1 cellular context compared by ENCODE assay signal in the genomic region with DNA sequence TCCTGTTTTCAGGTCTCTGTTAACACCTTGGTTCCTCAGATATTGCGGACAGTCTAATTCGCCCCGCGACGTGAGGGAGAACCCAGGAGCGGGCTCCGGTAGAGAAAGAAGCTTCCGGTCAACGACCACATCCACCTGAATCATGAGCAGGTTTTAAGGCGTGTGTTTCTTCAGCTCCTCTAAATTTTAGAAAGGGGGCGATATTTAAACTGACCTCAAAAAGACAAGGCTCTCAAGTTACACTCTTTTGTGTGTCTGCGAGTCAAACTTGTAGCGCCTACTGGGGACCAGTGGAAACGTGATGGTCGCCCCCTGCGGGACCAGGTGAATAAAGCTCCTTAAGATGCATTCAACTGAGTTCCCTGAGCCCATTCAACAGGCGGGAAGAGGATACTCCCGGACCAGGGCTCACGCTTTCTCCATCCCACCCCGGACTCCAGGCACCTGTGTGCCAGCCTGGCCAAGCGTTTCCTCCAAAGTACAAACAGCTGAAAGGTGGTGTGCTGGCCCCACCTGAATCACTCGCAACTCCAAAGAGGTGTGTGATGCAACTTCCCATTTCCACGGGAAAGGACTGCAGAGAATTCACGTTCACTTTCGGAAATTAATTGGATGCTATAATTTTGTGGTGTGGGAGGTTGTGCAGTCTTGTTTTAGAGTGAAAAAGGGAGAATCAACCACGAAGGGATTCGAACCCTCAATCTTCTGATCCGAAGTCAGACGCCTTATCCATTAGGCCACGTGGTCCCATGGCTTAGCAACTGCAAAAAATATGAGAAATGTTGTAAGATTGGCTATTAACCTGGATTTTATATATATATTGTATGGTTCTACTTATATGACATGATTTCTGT.
TF ChIP-seq lines count a peak whose summit lies in the region.

No MANE protein-coding gene starts in this region.

TF ChIP-seq in K562, 482 proteins besides CTCF, POLR2A, EP300 and RAD21 (continued from another document and continues in another):
- TF ChIP-seq, protein P1, sequence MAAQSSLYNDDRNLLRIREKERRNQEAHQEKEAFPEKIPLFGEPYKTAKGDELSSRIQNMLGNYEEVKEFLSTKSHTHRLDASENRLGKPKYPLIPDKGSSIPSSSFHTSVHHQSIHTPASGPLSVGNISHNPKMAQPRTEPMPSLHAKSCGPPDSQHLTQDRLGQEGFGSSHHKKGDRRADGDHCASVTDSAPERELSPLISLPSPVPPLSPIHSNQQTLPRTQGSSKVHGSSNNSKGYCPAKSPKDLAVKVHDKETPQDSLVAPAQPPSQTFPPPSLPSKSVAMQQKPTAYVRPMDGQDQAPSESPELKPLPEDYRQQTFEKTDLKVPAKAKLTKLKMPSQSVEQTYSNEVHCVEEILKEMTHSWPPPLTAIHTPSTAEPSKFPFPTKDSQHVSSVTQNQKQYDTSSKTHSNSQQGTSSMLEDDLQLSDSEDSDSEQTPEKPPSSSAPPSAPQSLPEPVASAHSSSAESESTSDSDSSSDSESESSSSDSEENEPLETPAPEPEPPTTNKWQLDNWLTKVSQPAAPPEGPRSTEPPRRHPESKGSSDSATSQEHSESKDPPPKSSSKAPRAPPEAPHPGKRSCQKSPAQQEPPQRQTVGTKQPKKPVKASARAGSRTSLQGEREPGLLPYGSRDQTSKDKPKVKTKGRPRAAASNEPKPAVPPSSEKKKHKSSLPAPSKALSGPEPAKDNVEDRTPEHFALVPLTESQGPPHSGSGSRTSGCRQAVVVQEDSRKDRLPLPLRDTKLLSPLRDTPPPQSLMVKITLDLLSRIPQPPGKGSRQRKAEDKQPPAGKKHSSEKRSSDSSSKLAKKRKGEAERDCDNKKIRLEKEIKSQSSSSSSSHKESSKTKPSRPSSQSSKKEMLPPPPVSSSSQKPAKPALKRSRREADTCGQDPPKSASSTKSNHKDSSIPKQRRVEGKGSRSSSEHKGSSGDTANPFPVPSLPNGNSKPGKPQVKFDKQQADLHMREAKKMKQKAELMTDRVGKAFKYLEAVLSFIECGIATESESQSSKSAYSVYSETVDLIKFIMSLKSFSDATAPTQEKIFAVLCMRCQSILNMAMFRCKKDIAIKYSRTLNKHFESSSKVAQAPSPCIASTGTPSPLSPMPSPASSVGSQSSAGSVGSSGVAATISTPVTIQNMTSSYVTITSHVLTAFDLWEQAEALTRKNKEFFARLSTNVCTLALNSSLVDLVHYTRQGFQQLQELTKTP (IDR thresholded peaks at IDR 0.05; ENCODE audit: low read depth in 1 of 2, partially characterized antibody in 2 of 2) = peak; percentile 63 to 82
- TF ChIP-seq NR1H2 (CRISPR knock-in tag; IDR thresholded peaks at IDR 0.05) = 0 out of 2 replicates have a peak, but pooled peaks have one; percentile 76
- TF ChIP-seq, protein P2, sequence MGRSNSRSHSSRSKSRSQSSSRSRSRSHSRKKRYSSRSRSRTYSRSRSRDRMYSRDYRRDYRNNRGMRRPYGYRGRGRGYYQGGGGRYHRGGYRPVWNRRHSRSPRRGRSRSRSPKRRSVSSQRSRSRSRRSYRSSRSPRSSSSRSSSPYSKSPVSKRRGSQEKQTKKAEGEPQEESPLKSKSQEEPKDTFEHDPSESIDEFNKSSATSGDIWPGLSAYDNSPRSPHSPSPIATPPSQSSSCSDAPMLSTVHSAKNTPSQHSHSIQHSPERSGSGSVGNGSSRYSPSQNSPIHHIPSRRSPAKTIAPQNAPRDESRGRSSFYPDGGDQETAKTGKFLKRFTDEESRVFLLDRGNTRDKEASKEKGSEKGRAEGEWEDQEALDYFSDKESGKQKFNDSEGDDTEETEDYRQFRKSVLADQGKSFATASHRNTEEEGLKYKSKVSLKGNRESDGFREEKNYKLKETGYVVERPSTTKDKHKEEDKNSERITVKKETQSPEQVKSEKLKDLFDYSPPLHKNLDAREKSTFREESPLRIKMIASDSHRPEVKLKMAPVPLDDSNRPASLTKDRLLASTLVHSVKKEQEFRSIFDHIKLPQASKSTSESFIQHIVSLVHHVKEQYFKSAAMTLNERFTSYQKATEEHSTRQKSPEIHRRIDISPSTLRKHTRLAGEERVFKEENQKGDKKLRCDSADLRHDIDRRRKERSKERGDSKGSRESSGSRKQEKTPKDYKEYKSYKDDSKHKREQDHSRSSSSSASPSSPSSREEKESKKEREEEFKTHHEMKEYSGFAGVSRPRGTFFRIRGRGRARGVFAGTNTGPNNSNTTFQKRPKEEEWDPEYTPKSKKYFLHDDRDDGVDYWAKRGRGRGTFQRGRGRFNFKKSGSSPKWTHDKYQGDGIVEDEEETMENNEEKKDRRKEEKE (IDR thresholded peaks at IDR 0.05; ENCODE audit: borderline replicate concordance in 1 of 2, control insufficient read depth in 1 of 2, low read depth in 2 of 2, low read length in 1 of 2) = peak in 1 of 2 experiments; percentile 94; a peak in 1 of 4 replicates
- TF ChIP-seq RBFOX2 (IDR thresholded peaks at IDR 0.05; ENCODE audit: low read depth, low read length) = peak; percentile 48; the same call in 1 of the 2 replicates
- TF ChIP-seq RBM25 (IDR thresholded peaks at IDR 0.05; ENCODE audit: low read depth, low read length, severe bottlenecking) = no peak
- 0 out of 2 replicates have a peak, but pooled peaks have one; percentile 21 for TF ChIP-seq ZFP91 (CRISPR knock-in tag; IDR thresholded peaks at IDR 0.05)
- TF ChIP-seq POLR3A (IDR thresholded peaks at IDR 0.05; ENCODE audit: borderline replicate concordance, extremely low read depth, insufficient read depth, insufficient read length) = peak; percentile 93
- TF ChIP-seq ZBTB17 (CRISPR knock-in tag; IDR thresholded peaks at IDR 0.05) = 0 out of 2 replicates have a peak, but pooled peaks have one; percentile 40
- TF ChIP-seq, protein P3, sequence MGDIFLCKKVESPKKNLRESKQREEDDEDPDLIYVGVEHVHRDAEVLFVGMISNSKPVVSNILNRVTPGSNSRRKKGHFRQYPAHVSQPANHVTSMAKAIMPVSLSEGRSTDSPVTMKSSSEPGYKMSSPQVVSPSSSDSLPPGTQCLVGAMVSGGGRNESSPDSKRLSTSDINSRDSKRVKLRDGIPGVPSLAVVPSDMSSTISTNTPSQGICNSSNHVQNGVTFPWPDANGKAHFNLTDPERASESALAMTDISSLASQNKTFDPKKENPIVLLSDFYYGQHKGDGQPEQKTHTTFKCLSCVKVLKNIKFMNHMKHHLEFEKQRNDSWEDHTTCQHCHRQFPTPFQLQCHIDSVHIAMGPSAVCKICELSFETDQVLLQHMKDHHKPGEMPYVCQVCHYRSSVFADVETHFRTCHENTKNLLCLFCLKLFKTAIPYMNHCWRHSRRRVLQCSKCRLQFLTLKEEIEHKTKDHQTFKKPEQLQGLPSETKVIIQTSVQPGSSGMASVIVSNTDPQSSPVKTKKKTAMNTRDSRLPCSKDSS (IDR thresholded peaks at IDR 0.05; ENCODE audit: low read depth, partially characterized antibody) = no peak
- no peak for TF ChIP-seq ZBTB34 (CRISPR knock-in tag; IDR thresholded peaks at IDR 0.05)
- TF ChIP-seq PCBP1 (IDR thresholded peaks at IDR 0.05; ENCODE audit: low read depth, low read length, poor library complexity, severe bottlenecking) = no peak
- no peak for TF ChIP-seq XRCC4 (IDR thresholded peaks at IDR 0.05; ENCODE audit: extremely low read depth, insufficient read depth, insufficient read length)
- TF ChIP-seq, protein P4, sequence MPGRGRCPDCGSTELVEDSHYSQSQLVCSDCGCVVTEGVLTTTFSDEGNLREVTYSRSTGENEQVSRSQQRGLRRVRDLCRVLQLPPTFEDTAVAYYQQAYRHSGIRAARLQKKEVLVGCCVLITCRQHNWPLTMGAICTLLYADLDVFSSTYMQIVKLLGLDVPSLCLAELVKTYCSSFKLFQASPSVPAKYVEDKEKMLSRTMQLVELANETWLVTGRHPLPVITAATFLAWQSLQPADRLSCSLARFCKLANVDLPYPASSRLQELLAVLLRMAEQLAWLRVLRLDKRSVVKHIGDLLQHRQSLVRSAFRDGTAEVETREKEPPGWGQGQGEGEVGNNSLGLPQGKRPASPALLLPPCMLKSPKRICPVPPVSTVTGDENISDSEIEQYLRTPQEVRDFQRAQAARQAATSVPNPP (IDR thresholded peaks at IDR 0.05; ENCODE audit: borderline replicate concordance, insufficient read depth, insufficient read length) = no peak
- TF ChIP-seq TEAD2 (tag; IDR thresholded peaks at IDR 0.05) = no peak
- TF ChIP-seq CTCFL (IDR thresholded peaks at IDR 0.05; ENCODE audit: borderline replicate concordance, insufficient read depth, low read depth, low read length, poor library complexity, severe bottlenecking) = peak; percentile 97
- TF ChIP-seq FOXP4 (CRISPR knock-in tag; IDR thresholded peaks at IDR 0.05; ENCODE audit: borderline replicate concordance) = no peak
- TF ChIP-seq, protein P5, sequence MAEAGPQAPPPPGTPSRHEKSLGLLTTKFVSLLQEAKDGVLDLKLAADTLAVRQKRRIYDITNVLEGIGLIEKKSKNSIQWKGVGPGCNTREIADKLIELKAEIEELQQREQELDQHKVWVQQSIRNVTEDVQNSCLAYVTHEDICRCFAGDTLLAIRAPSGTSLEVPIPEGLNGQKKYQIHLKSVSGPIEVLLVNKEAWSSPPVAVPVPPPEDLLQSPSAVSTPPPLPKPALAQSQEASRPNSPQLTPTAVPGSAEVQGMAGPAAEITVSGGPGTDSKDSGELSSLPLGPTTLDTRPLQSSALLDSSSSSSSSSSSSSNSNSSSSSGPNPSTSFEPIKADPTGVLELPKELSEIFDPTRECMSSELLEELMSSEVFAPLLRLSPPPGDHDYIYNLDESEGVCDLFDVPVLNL (CRISPR knock-in tag; IDR thresholded peaks at IDR 0.05; ENCODE audit: low read depth) = 0 out of 2 replicates have a peak, but pooled peaks have one; percentile 30
- TF ChIP-seq CTBP1 (IDR thresholded peaks at IDR 0.05; ENCODE audit: borderline replicate concordance) = peak; percentile 99
- TF ChIP-seq ZSCAN29 (IDR thresholded peaks at IDR 0.05) = peak; percentile 75
- 0 out of 2 replicates have a peak, but pooled peaks have one; percentile 24 for TF ChIP-seq ESRRB (CRISPR knock-in tag; IDR thresholded peaks at IDR 0.05; ENCODE audit: borderline replicate concordance)
- no peak for TF ChIP-seq COPS2 (conservative IDR thresholded peaks at IDR 0.05)
- no peak; the same call in 1 of the 2 replicates for TF ChIP-seq PML (IDR thresholded peaks at IDR 0.05; ENCODE audit: low read length)
- no peak for TF ChIP-seq TAF15 (IDR thresholded peaks at IDR 0.05; ENCODE audit: low read depth, low read length)
- TF ChIP-seq MYNN (IDR thresholded peaks at IDR 0.05) = peak; percentile 80
- no peak for TF ChIP-seq MYNN (CRISPR knock-in tag; IDR thresholded peaks at IDR 0.05)
- TF ChIP-seq POLR2AphosphoS5 (IDR thresholded peaks at IDR 0.05; ENCODE audit: control insufficient read depth, insufficient read depth, low read depth, low read length) = peak; percentile 38; the same call in 1 of the 2 replicates
- TF ChIP-seq SNRNP70 (optimal IDR thresholded peaks at IDR 0.05; ENCODE audit: low read depth, low read length) = no peak
- peak; percentile 99 for TF ChIP-seq ADNP (tag; IDR thresholded peaks at IDR 0.05)
- no peak for TF ChIP-seq U2AF2 (optimal IDR thresholded peaks at IDR 0.05; ENCODE audit: low read depth, low read length)
- TF ChIP-seq BACH1 (tag; IDR thresholded peaks at IDR 0.05) = peak; percentile 84
- TF ChIP-seq SRSF7 (optimal IDR thresholded peaks at IDR 0.05; ENCODE audit: low read depth, low read length) = no peak
- peak; percentile 77 for TF ChIP-seq LEF1 (IDR thresholded peaks at IDR 0.05)
- TF ChIP-seq ZNF174 (CRISPR knock-in tag; IDR thresholded peaks at IDR 0.05) = no peak
- TF ChIP-seq E2F3 (CRISPR knock-in tag; IDR thresholded peaks at IDR 0.05) = peak; percentile 50; the same call in 1 of the 2 replicates
- TF ChIP-seq ZNF408 (CRISPR knock-in tag; IDR thresholded peaks at IDR 0.05; ENCODE audit: low read depth) = no peak
